ENCODE assay signal across 8 cellular contexts in genomic region chr4:52721968-52722814, GRCh38. TPM values are rescaled to one million over a fixed set of nuclear protein-coding genes. Genes with fewer than 3 reads are reported as not detected.
DNase-seq lines count a peak whose midpoint lies in the region; ATAC-seq and TF ChIP-seq lines count a peak whose summit lies in the region.

No MANE protein-coding gene starts in this region.

- peaks cover 0 to 5% of the 10 kb centered on the region in 2 donors for H3K27me3 Mint-ChIP-seq in T-cell

- H3K9me3 ChIP-seq in right atrium auricular region, result no peaks in the 10 kb centered on the region
- no peaks in the 10 kb centered on the region for H3K9me3 ChIP-seq in prostate gland

- H3K27ac Mint-ChIP-seq in T-cell, result peak overlapping the region; percentile 69 to 90

- peak overlapping the region; percentile 80 to 85 (median 82) for H3K4me3 Mint-ChIP-seq in T-cell

- intact Hi-C loops in prostate gland (cut with DNase I), result loop anchor here (5.0 kb wide), 1 partner anchor 260 kb away; no protein-coding TSS in a partner anchor

- TF ChIP-seq CTCF in GM12865 (IDR thresholded peaks at IDR 0.05; ENCODE audit: insufficient read depth, low read depth, low read length, missing control alignments) (no peak), right atrium auricular region (IDR thresholded peaks at IDR 0.05) (no peak), prostate gland (IDR thresholded peaks at IDR 0.05) (peak in 2 of 4 experiments; percentile 18 to 43)

- CTCF ChIA-PET in T-cell (lab: Charles Lee), result interaction anchor here in 1 of 2 donors (0.5 to 1.3 kb wide), 3 partner anchors 10 to 290 kb away, joined by 3 to 23 read pairs (median 4); no protein-coding TSS in a partner anchor

- H3K4me1 ChIP-seq in right atrium auricular region, result peaks cover 0 to 4% of the 10 kb centered on the region in 2 donors
- no peaks in the 10 kb centered on the region for H3K4me1 ChIP-seq in prostate gland (replicated peaks)
- no peaks in the 10 kb centered on the region for H3K4me1 ChIP-seq in urinary bladder (ENCODE audit: insufficient read depth)

- POLR2A ChIA-PET in T-cell (lab: Charles Lee), result interaction anchor here (0.6 to 2.5 kb wide), 4 partner anchors 9 to 141 kb away, joined by 3 to 36 read pairs (median 8); no protein-coding TSS in a partner anchor

- DNase-seq in GM12865 (ENCODE audit: low read depth) (peak; percentile 99), NCI-H1436 (lab: John Stamatoyannopoulos, UW) (peak; percentile 96), T-cell (peak; percentile 72 to 90 (median 85)), anterior cingulate cortex (lab: John Stamatoyannopoulos, UW) (peak; percentile 45 to 97 (median 93)), right atrium auricular region (ENCODE audit: low spot score) (peak; percentile 91), prostate gland (ENCODE audit: low spot score) (peak; percentile 94)

- H3K9me3 Mint-ChIP-seq in T-cell, result no peaks in the 10 kb centered on the region

- H3K27ac ChIP-seq in right atrium auricular region, result peak overlapping the region; percentile 84 to 85
- peak overlapping the region; percentile 83 to 92 for H3K27ac ChIP-seq in prostate gland
- H3K27ac ChIP-seq in urinary bladder (ENCODE audit: low read depth), result peak overlapping the region; percentile 88

- peaks cover 6% of the 10 kb centered on the region for H3K36me3 Mint-ChIP-seq in T-cell

- TF ChIP-seq POLR2A in prostate gland (IDR thresholded peaks at IDR 0.05), result peak; percentile 31

- peak overlapping the region; percentile 75 for H3K4me3 ChIP-seq in GM12865 (ENCODE audit: low read depth, low read length)
- H3K4me3 ChIP-seq in right atrium auricular region, result peak overlapping the region; percentile 60 to 77
- peak overlapping the region; percentile 61 to 71 for H3K4me3 ChIP-seq in prostate gland
- H3K4me3 ChIP-seq in urinary bladder (ENCODE audit: low read depth, low read length), result peak overlapping the region; percentile 86

- WGBS in prostate gland, result 1% methylated on average over 52 of the region's 56 CpGs
- under 1% methylated on average over 56 of the region's 56 CpGs for WGBS in urinary bladder

- ATAC-seq in HG02759 (IDR thresholded peaks at IDR 0.05; ENCODE audit: unreplicated experiment) (peak; percentile 95), T-cell (replicated peaks in 1 of 4) (peak; percentile 97 to 99 (median 99))

- peaks cover 14 to 17% (median 17%) of the 10 kb centered on the region in 3 donors for H3K4me1 Mint-ChIP-seq in T-cell

- no peaks in the 10 kb centered on the region for H3K27me3 ChIP-seq in right atrium auricular region
- H3K27me3 ChIP-seq in prostate gland (replicated peaks; ENCODE audit: insufficient read depth), result no peaks in the 10 kb centered on the region

- H3K36me3 ChIP-seq in right atrium auricular region (no peaks in the 10 kb centered on the region), prostate gland (no peaks in the 10 kb centered on the region), urinary bladder (ENCODE audit: insufficient read depth) (peaks cover 3% of the 10 kb centered on the region)

RNA-seq across cellular contexts. Expression of gene ERVMER34-1, which starts 29.0 kb away (rescaled TPM):
- total RNA-seq in T-cell, result not detected
- total RNA-seq in right atrium auricular region, result 1 to 10 TPM; 2.6 to 3.9 TPM
- total RNA-seq in prostate gland, result 1 to 10 TPM; 1.2 to 1.4 TPM
- 1.5 TPM for total RNA-seq in urinary bladder
- polyA plus RNA-seq in urinary bladder, result 0.76 TPM

Comparison
In these comparisons a context has a peak if more than half of its experiments do, and no peak if none do; other contexts are left out.
1. Peak in every context shown above with its lines: DNase-seq, ATAC-seq, H3K4me3 ChIP-seq and H3K27ac ChIP-seq.